Comparison of ENCODE assay signal across 1 cellular context in the genomic region with DNA sequence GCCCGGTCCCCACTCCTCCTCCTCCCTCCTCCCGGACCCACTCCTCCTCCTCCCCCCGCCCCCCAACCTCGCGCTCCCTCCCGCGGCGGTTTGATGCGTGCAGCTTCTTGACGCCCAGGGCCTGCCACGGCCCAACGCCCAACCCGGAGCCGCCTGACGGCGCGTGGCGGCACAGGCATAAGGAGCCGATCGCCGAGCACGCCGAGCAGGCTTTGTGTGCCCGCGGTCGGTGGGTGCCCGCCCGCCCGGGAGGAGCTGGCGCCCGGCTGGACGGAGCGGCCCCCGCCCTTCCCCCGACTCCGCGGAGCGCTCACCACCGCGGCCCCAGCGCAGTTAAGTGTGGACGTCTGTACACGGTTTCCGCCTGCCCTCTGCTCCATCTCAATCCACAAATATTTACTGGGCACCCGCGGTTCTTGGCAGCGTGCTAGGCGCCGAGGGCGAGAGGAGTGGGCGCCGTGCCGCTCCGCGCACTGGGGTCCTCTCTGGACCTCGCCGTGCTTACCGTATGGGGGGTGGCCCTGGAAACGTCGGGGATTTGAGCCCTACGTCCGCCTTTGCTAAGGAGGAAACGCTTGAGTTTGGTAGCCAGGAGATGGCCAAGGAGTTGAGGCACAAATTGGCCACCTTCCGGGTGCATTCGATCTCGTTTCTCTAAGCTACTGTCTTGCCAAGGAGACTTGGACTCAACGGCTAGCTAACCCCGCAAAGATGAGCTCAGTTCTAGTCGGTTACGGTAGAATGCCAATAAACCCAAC.
TF ChIP-seq lines count a peak whose summit lies in the region.

No MANE protein-coding gene starts in this region.

TF ChIP-seq in WTC11, 78 proteins besides CTCF, POLR2A, EP300 and RAD21 (continued from another document):
- TF ChIP-seq, protein P1, sequence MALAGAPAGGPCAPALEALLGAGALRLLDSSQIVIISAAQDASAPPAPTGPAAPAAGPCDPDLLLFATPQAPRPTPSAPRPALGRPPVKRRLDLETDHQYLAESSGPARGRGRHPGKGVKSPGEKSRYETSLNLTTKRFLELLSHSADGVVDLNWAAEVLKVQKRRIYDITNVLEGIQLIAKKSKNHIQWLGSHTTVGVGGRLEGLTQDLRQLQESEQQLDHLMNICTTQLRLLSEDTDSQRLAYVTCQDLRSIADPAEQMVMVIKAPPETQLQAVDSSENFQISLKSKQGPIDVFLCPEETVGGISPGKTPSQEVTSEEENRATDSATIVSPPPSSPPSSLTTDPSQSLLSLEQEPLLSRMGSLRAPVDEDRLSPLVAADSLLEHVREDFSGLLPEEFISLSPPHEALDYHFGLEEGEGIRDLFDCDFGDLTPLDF (CRISPR knock-in tag; IDR thresholded peaks at IDR 0.05), result peak; percentile 33; the same call in 1 of the 2 replicates
- TF ChIP-seq, protein P2, sequence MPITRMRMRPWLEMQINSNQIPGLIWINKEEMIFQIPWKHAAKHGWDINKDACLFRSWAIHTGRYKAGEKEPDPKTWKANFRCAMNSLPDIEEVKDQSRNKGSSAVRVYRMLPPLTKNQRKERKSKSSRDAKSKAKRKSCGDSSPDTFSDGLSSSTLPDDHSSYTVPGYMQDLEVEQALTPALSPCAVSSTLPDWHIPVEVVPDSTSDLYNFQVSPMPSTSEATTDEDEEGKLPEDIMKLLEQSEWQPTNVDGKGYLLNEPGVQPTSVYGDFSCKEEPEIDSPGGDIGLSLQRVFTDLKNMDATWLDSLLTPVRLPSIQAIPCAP (CRISPR knock-in tag; IDR thresholded peaks at IDR 0.05), result no peak; the same call in none of the 2 replicates
- TF ChIP-seq, protein P3, sequence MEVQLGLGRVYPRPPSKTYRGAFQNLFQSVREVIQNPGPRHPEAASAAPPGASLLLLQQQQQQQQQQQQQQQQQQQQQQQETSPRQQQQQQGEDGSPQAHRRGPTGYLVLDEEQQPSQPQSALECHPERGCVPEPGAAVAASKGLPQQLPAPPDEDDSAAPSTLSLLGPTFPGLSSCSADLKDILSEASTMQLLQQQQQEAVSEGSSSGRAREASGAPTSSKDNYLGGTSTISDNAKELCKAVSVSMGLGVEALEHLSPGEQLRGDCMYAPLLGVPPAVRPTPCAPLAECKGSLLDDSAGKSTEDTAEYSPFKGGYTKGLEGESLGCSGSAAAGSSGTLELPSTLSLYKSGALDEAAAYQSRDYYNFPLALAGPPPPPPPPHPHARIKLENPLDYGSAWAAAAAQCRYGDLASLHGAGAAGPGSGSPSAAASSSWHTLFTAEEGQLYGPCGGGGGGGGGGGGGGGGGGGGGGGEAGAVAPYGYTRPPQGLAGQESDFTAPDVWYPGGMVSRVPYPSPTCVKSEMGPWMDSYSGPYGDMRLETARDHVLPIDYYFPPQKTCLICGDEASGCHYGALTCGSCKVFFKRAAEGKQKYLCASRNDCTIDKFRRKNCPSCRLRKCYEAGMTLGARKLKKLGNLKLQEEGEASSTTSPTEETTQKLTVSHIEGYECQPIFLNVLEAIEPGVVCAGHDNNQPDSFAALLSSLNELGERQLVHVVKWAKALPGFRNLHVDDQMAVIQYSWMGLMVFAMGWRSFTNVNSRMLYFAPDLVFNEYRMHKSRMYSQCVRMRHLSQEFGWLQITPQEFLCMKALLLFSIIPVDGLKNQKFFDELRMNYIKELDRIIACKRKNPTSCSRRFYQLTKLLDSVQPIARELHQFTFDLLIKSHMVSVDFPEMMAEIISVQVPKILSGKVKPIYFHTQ (CRISPR knock-in tag; IDR thresholded peaks at IDR 0.05), result no peak
- TF ChIP-seq TEAD1 (CRISPR knock-in tag; IDR thresholded peaks at IDR 0.05) (peak; percentile 86), NFATC4 (CRISPR knock-in tag; IDR thresholded peaks at IDR 0.05) (no peak), SP1 (CRISPR knock-in tag; conservative IDR thresholded peaks at IDR 0.05) (peak; percentile 73; the same call in 1 of the 2 replicates), GABPB1 (CRISPR knock-in tag; IDR thresholded peaks at IDR 0.05) (peak; percentile 43; the same call in 1 of the 2 replicates), FOXJ3 (CRISPR knock-in tag; IDR thresholded peaks at IDR 0.05; ENCODE audit: borderline replicate concordance) (no peak), ZBTB21 (CRISPR knock-in tag; IDR thresholded peaks at IDR 0.05; ENCODE audit: borderline replicate concordance) (no peak), HMGA2 (CRISPR knock-in tag; IDR thresholded peaks at IDR 0.05) (no peak), ZNF396 (CRISPR knock-in tag; IDR thresholded peaks at IDR 0.05; ENCODE audit: borderline replicate concordance) (no peak)
- TF ChIP-seq, protein P4, sequence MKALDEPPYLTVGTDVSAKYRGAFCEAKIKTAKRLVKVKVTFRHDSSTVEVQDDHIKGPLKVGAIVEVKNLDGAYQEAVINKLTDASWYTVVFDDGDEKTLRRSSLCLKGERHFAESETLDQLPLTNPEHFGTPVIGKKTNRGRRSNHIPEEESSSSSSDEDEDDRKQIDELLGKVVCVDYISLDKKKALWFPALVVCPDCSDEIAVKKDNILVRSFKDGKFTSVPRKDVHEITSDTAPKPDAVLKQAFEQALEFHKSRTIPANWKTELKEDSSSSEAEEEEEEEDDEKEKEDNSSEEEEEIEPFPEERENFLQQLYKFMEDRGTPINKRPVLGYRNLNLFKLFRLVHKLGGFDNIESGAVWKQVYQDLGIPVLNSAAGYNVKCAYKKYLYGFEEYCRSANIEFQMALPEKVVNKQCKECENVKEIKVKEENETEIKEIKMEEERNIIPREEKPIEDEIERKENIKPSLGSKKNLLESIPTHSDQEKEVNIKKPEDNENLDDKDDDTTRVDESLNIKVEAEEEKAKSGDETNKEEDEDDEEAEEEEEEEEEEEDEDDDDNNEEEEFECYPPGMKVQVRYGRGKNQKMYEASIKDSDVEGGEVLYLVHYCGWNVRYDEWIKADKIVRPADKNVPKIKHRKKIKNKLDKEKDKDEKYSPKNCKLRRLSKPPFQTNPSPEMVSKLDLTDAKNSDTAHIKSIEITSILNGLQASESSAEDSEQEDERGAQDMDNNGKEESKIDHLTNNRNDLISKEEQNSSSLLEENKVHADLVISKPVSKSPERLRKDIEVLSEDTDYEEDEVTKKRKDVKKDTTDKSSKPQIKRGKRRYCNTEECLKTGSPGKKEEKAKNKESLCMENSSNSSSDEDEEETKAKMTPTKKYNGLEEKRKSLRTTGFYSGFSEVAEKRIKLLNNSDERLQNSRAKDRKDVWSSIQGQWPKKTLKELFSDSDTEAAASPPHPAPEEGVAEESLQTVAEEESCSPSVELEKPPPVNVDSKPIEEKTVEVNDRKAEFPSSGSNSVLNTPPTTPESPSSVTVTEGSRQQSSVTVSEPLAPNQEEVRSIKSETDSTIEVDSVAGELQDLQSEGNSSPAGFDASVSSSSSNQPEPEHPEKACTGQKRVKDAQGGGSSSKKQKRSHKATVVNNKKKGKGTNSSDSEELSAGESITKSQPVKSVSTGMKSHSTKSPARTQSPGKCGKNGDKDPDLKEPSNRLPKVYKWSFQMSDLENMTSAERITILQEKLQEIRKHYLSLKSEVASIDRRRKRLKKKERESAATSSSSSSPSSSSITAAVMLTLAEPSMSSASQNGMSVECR (CRISPR knock-in tag; IDR thresholded peaks at IDR 0.05; ENCODE audit: borderline replicate concordance), result peak; percentile 54; the same call in 1 of the 2 replicates
- TF ChIP-seq, protein P5, sequence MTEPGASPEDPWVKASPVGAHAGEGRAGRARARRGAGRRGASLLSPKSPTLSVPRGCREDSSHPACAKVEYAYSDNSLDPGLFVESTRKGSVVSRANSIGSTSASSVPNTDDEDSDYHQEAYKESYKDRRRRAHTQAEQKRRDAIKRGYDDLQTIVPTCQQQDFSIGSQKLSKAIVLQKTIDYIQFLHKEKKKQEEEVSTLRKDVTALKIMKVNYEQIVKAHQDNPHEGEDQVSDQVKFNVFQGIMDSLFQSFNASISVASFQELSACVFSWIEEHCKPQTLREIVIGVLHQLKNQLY (CRISPR knock-in tag; IDR thresholded peaks at IDR 0.05), result no peak
- TF ChIP-seq, protein P6, sequence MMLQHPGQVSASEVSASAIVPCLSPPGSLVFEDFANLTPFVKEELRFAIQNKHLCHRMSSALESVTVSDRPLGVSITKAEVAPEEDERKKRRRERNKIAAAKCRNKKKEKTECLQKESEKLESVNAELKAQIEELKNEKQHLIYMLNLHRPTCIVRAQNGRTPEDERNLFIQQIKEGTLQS (CRISPR knock-in tag; conservative IDR thresholded peaks at IDR 0.05), result no peak
